1 cellular context compared by ENCODE assay signal in the genomic region with DNA sequence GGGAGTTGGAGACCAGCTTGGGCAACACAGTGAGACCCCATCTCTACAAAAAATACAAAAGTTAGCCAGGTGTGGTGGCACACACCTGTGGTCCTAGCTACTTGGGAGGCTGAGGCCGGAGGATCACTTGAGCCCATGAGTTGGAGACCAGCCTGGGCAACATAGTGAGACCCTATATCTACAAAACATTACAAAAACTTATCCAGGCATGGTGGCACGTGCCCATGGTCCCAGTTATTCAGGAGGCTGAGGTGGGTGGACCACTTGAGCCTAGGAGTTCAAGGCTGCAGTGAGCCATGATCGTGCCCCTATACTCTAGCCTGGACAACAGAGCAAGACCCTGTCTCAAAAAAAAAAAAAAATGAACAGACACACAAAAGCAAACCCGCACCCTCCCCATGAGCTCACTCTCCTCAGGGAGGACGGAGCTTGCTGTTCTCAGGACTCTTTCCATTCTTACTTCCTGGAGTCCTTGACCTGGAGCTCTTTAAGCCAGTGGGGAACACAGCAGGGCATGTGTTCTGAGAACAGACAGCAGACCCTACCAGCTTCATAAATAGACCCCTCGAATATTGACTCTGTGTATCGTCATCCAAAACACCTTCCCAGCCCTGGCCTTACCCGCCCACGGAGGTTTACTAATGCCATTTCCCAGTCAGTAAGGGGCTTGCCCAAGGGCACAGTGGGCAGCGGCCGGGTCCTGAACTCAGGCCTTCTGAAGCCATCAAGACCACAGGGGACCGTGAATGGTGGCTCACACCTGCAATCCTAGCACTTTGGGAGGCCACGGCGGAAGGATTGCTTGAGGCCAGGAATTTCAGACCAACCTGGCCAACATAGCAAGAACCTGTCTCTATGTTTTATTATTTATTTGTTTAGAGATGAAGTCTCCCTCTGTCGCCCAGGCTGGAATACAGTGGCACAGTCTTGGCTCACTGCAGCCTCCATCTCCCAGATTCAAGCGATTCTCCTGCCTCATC.
A peak's percentile ranks its signal among the peaks of the same experiment; 100 is the strongest.
TF ChIP-seq lines count a peak whose summit lies in the region.

No MANE protein-coding gene starts in this region.

TF ChIP-seq in HepG2, 621 proteins besides CTCF, POLR2A, EP300 and RAD21 (continued from another document and continues in another):
- TF ChIP-seq MED1 (CRISPR knock-in tag; IDR thresholded peaks at IDR 0.05) (0 out of 2 replicates have a peak, but pooled peaks have one; percentile 20), E2F5 (CRISPR knock-in tag; conservative IDR thresholded peaks at IDR 0.05) (no peak), FOXP1 (IDR thresholded peaks at IDR 0.05) (no peak), FOXP1 (CRISPR knock-in tag; IDR thresholded peaks at IDR 0.05) (no peak), ZBTB38 (CRISPR knock-in tag; IDR thresholded peaks at IDR 0.05) (peak; percentile 88; the same call in 1 of the 2 replicates), DNMT1 (CRISPR knock-in tag; IDR thresholded peaks at IDR 0.05) (no peak), ZBTB21 (CRISPR knock-in tag; IDR thresholded peaks at IDR 0.05) (no peak), KAT2B (IDR thresholded peaks at IDR 0.05; ENCODE audit: borderline replicate concordance, low read depth, low read length) (no peak), FIP1L1 (IDR thresholded peaks at IDR 0.05; ENCODE audit: borderline replicate concordance, insufficient read depth, low read depth, low read length) (no peak), THAP11 (CRISPR knock-in tag; IDR thresholded peaks at IDR 0.05) (no peak), ZNF431 (CRISPR knock-in tag; IDR thresholded peaks at IDR 0.05; ENCODE audit: borderline replicate concordance, low read depth) (no peak), CEBPB (IDR thresholded peaks at IDR 0.05; ENCODE audit: borderline replicate concordance, low read depth, low read length) (no peak), MED13 (CRISPR knock-in tag; IDR thresholded peaks at IDR 0.05) (no peak), ZNF143 (CRISPR knock-in tag; IDR thresholded peaks at IDR 0.05) (no peak), BRD4 (CRISPR knock-in tag; IDR thresholded peaks at IDR 0.05) (no peak), ZFAT (CRISPR knock-in tag; conservative IDR thresholded peaks at IDR 0.05) (no peak), SIX1 (CRISPR knock-in tag; IDR thresholded peaks at IDR 0.05; ENCODE audit: borderline replicate concordance) (no peak), CEBPG (CRISPR knock-in tag; IDR thresholded peaks at IDR 0.05) (no peak), ZMYM4 (CRISPR knock-in tag; IDR thresholded peaks at IDR 0.05) (no peak), KDM5B (CRISPR knock-in tag; IDR thresholded peaks at IDR 0.05; ENCODE audit: borderline replicate concordance) (no peak), ZNF256 (CRISPR knock-in tag; conservative IDR thresholded peaks at IDR 0.05) (no peak), ZNF282 (IDR thresholded peaks at IDR 0.05; ENCODE audit: partially characterized antibody) (no peak), HOXA5 (CRISPR knock-in tag; IDR thresholded peaks at IDR 0.05) (no peak), ZBTB7A (CRISPR knock-in tag; IDR thresholded peaks at IDR 0.05) (no peak; the same call in 1 of the 2 replicates), ZBTB10 (CRISPR knock-in tag; IDR thresholded peaks at IDR 0.05; ENCODE audit: borderline replicate concordance) (no peak), ZNF709 (CRISPR knock-in tag; IDR thresholded peaks at IDR 0.05) (peak; percentile 24; the same call in 1 of the 2 replicates), HCFC1 (IDR thresholded peaks at IDR 0.05; ENCODE audit: low read depth, low read length) (no peak), ZNF883 (CRISPR knock-in tag; IDR thresholded peaks at IDR 0.05; ENCODE audit: not compliant biosample characterization) (no peak), SUZ12 (IDR thresholded peaks at IDR 0.05; ENCODE audit: low read depth, low read length) (no peak), REPIN1 (CRISPR knock-in tag; IDR thresholded peaks at IDR 0.05; ENCODE audit: borderline replicate concordance, low read depth) (no peak), ZBTB26 (CRISPR knock-in tag; IDR thresholded peaks at IDR 0.05; ENCODE audit: borderline replicate concordance) (no peak), ZNF550 (CRISPR knock-in tag; IDR thresholded peaks at IDR 0.05; ENCODE audit: borderline replicate concordance) (no peak), ADNP (CRISPR knock-in tag; IDR thresholded peaks at IDR 0.05) (0 out of 2 replicates have a peak, but pooled peaks have one; percentile 36), CHD4 (IDR thresholded peaks at IDR 0.05; ENCODE audit: borderline replicate concordance, low read length) (0 out of 2 replicates have a peak, but pooled peaks have one; percentile 5), ZNF275 (CRISPR knock-in tag; IDR thresholded peaks at IDR 0.05; ENCODE audit: borderline replicate concordance) (no peak), KLF11 (CRISPR knock-in tag; IDR thresholded peaks at IDR 0.05) (no peak), ZNF121 (CRISPR knock-in tag; IDR thresholded peaks at IDR 0.05) (peak; percentile 98), ZMYM3 (CRISPR knock-in tag; IDR thresholded peaks at IDR 0.05) (peak; percentile 85; the same call in 1 of the 2 replicates), RBM39 (IDR thresholded peaks at IDR 0.05; ENCODE audit: low read depth, low read length, poor library complexity, severe bottlenecking) (no peak), ISL2 (CRISPR knock-in tag; IDR thresholded peaks at IDR 0.05) (no peak)
- TF ChIP-seq, protein P1, sequence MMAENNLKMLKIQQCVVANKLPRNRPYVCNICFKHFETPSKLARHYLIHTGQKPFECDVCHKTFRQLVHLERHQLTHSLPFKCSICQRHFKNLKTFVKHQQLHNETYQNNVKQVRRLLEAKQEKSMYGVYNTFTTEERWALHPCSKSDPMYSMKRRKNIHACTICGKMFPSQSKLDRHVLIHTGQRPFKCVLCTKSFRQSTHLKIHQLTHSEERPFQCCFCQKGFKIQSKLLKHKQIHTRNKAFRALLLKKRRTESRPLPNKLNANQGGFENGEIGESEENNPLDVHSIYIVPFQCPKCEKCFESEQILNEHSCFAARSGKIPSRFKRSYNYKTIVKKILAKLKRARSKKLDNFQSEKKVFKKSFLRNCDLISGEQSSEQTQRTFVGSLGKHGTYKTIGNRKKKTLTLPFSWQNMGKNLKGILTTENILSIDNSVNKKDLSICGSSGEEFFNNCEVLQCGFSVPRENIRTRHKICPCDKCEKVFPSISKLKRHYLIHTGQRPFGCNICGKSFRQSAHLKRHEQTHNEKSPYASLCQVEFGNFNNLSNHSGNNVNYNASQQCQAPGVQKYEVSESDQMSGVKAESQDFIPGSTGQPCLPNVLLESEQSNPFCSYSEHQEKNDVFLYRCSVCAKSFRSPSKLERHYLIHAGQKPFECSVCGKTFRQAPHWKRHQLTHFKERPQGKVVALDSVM (CRISPR knock-in tag; IDR thresholded peaks at IDR 0.05) = peak; percentile 69
- TF ChIP-seq, protein P2, sequence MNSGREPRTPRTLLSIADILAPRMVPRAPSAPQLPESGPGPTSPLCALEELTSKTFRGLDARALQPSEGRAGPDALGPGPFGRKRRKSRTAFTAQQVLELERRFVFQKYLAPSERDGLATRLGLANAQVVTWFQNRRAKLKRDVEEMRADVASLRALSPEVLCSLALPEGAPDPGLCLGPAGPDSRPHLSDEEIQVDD (CRISPR knock-in tag; IDR thresholded peaks at IDR 0.05; ENCODE audit: borderline replicate concordance) = no peak
- TF ChIP-seq, protein P3, sequence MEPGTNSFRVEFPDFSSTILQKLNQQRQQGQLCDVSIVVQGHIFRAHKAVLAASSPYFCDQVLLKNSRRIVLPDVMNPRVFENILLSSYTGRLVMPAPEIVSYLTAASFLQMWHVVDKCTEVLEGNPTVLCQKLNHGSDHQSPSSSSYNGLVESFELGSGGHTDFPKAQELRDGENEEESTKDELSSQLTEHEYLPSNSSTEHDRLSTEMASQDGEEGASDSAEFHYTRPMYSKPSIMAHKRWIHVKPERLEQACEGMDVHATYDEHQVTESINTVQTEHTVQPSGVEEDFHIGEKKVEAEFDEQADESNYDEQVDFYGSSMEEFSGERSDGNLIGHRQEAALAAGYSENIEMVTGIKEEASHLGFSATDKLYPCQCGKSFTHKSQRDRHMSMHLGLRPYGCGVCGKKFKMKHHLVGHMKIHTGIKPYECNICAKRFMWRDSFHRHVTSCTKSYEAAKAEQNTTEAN (CRISPR knock-in tag; conservative IDR thresholded peaks at IDR 0.05) = 0 out of 2 replicates have a peak, but pooled peaks have one; percentile 26
- TF ChIP-seq, protein P4, sequence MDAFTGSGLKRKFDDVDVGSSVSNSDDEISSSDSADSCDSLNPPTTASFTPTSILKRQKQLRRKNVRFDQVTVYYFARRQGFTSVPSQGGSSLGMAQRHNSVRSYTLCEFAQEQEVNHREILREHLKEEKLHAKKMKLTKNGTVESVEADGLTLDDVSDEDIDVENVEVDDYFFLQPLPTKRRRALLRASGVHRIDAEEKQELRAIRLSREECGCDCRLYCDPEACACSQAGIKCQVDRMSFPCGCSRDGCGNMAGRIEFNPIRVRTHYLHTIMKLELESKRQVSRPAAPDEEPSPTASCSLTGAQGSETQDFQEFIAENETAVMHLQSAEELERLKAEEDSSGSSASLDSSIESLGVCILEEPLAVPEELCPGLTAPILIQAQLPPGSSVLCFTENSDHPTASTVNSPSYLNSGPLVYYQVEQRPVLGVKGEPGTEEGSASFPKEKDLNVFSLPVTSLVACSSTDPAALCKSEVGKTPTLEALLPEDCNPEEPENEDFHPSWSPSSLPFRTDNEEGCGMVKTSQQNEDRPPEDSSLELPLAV (CRISPR knock-in tag; conservative IDR thresholded peaks at IDR 0.05; ENCODE audit: low read depth) = no peak
- TF ChIP-seq, protein P5, sequence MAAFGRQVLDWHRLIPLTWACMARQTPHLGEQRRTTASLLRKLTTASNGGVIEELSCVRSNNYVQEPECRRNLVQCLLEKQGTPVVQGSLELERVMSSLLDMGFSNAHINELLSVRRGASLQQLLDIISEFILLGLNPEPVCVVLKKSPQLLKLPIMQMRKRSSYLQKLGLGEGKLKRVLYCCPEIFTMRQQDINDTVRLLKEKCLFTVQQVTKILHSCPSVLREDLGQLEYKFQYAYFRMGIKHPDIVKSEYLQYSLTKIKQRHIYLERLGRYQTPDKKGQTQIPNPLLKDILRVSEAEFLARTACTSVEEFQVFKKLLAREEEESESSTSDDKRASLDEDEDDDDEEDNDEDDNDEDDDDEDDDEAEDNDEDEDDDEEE (CRISPR knock-in tag; IDR thresholded peaks at IDR 0.05) = 0 out of 2 replicates have a peak, but pooled peaks have one; percentile 30
- TF ChIP-seq, protein P6, sequence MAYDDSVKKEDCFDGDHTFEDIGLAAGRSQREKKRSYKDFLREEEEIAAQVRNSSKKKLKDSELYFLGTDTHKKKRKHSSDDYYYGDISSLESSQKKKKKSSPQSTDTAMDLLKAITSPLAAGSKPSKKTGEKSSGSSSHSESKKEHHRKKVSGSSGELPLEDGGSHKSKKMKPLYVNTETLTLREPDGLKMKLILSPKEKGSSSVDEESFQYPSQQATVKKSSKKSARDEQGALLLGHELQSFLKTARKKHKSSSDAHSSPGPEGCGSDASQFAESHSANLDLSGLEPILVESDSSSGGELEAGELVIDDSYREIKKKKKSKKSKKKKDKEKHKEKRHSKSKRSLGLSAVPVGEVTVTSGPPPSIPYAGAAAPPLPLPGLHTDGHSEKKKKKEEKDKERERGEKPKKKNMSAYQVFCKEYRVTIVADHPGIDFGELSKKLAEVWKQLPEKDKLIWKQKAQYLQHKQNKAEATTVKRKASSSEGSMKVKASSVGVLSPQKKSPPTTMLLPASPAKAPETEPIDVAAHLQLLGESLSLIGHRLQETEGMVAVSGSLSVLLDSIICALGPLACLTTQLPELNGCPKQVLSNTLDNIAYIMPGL (CRISPR knock-in tag; IDR thresholded peaks at IDR 0.05; ENCODE audit: borderline replicate concordance in 1 of 2, low read depth in 1 of 2) = 0 out of 4 replicates have a peak, but pooled peaks of 1 of the 2 experiments have one; percentile 26
- TF ChIP-seq, protein P7, sequence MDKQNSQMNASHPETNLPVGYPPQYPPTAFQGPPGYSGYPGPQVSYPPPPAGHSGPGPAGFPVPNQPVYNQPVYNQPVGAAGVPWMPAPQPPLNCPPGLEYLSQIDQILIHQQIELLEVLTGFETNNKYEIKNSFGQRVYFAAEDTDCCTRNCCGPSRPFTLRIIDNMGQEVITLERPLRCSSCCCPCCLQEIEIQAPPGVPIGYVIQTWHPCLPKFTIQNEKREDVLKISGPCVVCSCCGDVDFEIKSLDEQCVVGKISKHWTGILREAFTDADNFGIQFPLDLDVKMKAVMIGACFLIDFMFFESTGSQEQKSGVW (CRISPR knock-in tag; IDR thresholded peaks at IDR 0.05; ENCODE audit: borderline replicate concordance) = no peak
